21 cellular contexts compared by ENCODE assay signal in genomic region chr15:100095896-100096600, GRCh38.
"Had no signal": no experiment of that assay in that cellular context is flagged by ENCODE, and none has a peak within 500 bp of the region (broad histone marks: within the 10 kb centered on the region; RNA-seq: fewer than 3 reads in every experiment).

No MANE protein-coding gene starts in this region.

- H3K4me1 ChIP-seq: breast epithelium, esophagus squamous epithelium had no signal

- H3K27me3 ChIP-seq: breast epithelium, esophagus squamous epithelium had no signal

- H3K9me3 ChIP-seq: breast epithelium, esophagus squamous epithelium had no signal

- H3K4me3 ChIP-seq: breast epithelium, esophagus squamous epithelium had no signal

- H3K27ac ChIP-seq: breast epithelium, esophagus squamous epithelium had no signal

- H3K36me3 ChIP-seq: breast epithelium, esophagus squamous epithelium had no signal

- DNase-seq: activated B cell treated with CpG ODN at 0.5 μM for 24 hours; activated CD4-positive, alpha-beta memory T cell treated with anti-CD3 and anti-CD28 coated beads for 36 hours; activated CD4-positive, alpha-beta T cell treated with anti-CD3 and anti-CD28 coated beads for 4 hours; activated effector memory CD4-positive, alpha-beta T cell treated with Interleukin-2 at 50 U/mL for 16 hours; activated naive CD4-positive, alpha-beta T cell treated with anti-CD3 and anti-CD28 coated beads, Interleukin-2, amount 10 ng/mL, durations not matched to agents 7 days and 5 days; activated naive CD8-positive, alpha-beta T cell treated with anti-CD3 and anti-CD28 coated beads, Interleukin-2, amount 50 U/mL, for 24 hours; activated T-cell treated with anti-CD3 and anti-CD28 coated beads, Interleukin-2, amount 50 U/mL, for 4 hours; aorta; cerebellar nuclear complex; effector CD8-positive, alpha-beta T cell; esophagus squamous epithelium; left cardiac atrium; midbrain; nephron progenitor cell; nucleus accumbens; posterior cingulate gyrus; retina; stimulated activated CD8-positive, alpha-beta memory T cell treated with anti-CD3 and anti-CD28 coated beads, Interleukin-4, amount 100 ng/mL, for 48 hours; stimulated activated naive CD4-positive, alpha-beta T cell; T-helper 9 cell had no signal

- ATAC-seq: activated naive CD8-positive, alpha-beta T cell treated with anti-CD3 and anti-CD28 coated beads, Interleukin-2, amount 50 U/mL, for 24 hours; activated T-cell treated with anti-CD3 and anti-CD28 coated beads, Interleukin-2, amount 50 U/mL, for 4 hours; left cardiac atrium had no signal
